Comparison of ENCODE assay signal across 8 cellular contexts in the genomic region with DNA sequence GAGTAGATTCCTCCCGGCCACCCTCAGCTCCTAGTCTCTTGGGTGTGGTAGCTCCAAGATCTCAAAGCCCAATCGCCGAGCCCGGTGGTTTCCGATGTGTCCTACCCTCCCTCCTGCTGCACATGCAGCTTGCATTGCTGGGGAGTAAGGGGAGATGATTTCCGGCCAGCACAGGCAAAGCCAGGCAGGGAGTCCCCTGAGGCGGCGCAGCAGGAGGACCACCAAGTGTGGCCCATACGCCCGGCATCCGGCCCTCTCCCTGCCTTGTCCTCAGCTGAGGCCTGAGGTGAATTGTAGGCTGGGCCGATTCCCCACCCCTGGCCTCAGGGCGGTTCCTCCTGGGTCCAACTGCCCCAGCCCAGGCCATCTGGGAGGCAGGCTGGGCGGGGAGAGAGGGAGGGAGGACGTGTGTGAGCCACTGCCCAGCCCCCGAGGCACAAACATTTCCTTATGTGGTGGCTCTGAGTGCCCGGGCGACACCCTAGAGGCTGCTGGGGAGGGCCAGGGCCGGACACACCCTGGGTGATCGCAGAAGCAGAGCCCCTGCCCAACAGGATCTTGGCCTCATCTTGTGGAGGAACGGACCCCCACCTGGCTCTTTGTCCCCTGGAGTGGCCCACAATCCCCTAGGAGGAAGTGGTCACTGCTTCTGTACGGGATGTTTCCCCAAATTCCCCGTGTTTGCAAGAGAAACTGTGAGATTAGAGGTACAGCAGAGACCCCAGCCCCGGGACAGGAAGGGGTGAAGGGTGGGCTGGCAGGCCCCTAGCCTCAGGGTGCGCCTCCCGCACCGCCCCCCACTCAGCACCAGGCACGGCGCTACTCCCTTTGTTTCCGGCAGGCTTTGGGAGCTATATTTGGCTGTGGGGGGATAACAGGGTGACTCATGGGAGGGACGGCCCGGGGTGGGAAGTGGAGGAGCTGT. TPM values are rescaled to one million over a fixed set of nuclear protein-coding genes. Genes with fewer than 3 reads are reported as not detected.
A peak's percentile ranks its signal among the peaks of the same experiment; 100 is the strongest.
DNase-seq lines count a peak whose midpoint lies in the region; ATAC-seq and TF ChIP-seq lines count a peak whose summit lies in the region.

No MANE protein-coding gene starts in this region.

- WGBS in liver, result 43% methylated on average over 32 of the region's 32 CpGs

- TF ChIP-seq CTCF in OCI-LY1 (IDR thresholded peaks at IDR 0.05; ENCODE audit: low read length) (no peak), liver (IDR thresholded peaks at IDR 0.05; ENCODE audit: low read depth, low read length, missing input control) (no peak)

- no peaks in the 10 kb centered on the region for H3K9me2 ChIP-seq in OCI-LY1 (ENCODE audit: low read depth, low read length)

- H4K20me1 ChIP-seq in OCI-LY1 (ENCODE audit: insufficient read depth, low read length), result no peaks in the 10 kb centered on the region

- H3F3A ChIP-seq in OCI-LY1 (ENCODE audit: insufficient read depth, low read length), result peaks cover 3% of the 10 kb centered on the region; the same call in 1 of the 2 replicates

- peaks cover 12% of the 10 kb centered on the region; the same call in 1 of the 2 replicates for H3K79me2 ChIP-seq in OCI-LY1 (ENCODE audit: insufficient read depth, low read length)

- TF ChIP-seq RAD21 in liver (IDR thresholded peaks at IDR 0.05), result peak in 1 of 2 donors; percentile 14

- H3K4me2 ChIP-seq in OCI-LY1 (ENCODE audit: low read length), result peak overlapping the region; percentile 96

- H3K27ac ChIP-seq in OCI-LY1 (ENCODE audit: low read depth, low read length, poor library complexity, severe bottlenecking) (peak overlapping the region; percentile 100), liver (ENCODE audit: low read depth in 1 of 2, low read length in 2 of 2) (peak overlapping the region; percentile 87 to 92), substantia nigra (ENCODE audit: low read depth, low read length, poor library complexity, severe bottlenecking) (peak overlapping the region; percentile 100)

- H3K9me3 ChIP-seq in OCI-LY1 (ENCODE audit: low read length) (no peaks in the 10 kb centered on the region), liver (ENCODE audit: control insufficient read depth in 4 of 4, low read length in 3 of 4) (no peaks in the 10 kb centered on the region)

- H3K4me3 ChIP-seq in OCI-LY1 (ENCODE audit: low read depth, low read length, poor library complexity, severe bottlenecking) (peak overlapping the region; percentile 92), liver (ENCODE audit: low read depth in 1 of 3, low read length in 3 of 3) (peak overlapping the region; percentile 4 to 28 (median 18))

- H3K27me3 ChIP-seq in OCI-LY1 (ENCODE audit: insufficient read depth, low read length), result no peaks in the 10 kb centered on the region
- no peaks in the 10 kb centered on the region for H3K27me3 ChIP-seq in liver (ENCODE audit: control insufficient read depth in 4 of 4, insufficient read depth in 4 of 4, low read length in 3 of 4)

- H3K4me1 ChIP-seq in OCI-LY1 (ENCODE audit: insufficient read depth, low read length, severe bottlenecking) (peaks cover 69% of the 10 kb centered on the region), liver (ENCODE audit: control insufficient read depth in 4 of 4, insufficient read depth in 4 of 4, low read length in 3 of 4) (peaks cover 0 to 10% (median 3%) of the 10 kb centered on the region in 4 donors)

- H2AFZ ChIP-seq in OCI-LY1 (ENCODE audit: low read length), result no peak overlapping the region

- ATAC-seq in GM18868 (IDR thresholded peaks at IDR 0.05; ENCODE audit: unreplicated experiment), result peak; percentile 37
- ATAC-seq in HG03097 (IDR thresholded peaks at IDR 0.05; ENCODE audit: low FRiP score, unreplicated experiment), result peak; percentile 44

- H3K36me3 ChIP-seq in OCI-LY1 (ENCODE audit: insufficient read depth, low read length), result peaks cover 18% of the 10 kb centered on the region; the same call in 1 of the 2 replicates
- H3K36me3 ChIP-seq in liver (ENCODE audit: control insufficient read depth in 4 of 4, insufficient read depth in 3 of 4, low read depth in 1 of 4, low read length in 3 of 4), result no peaks in the 10 kb centered on the region

- DNase-seq in AML-193 (lab: John Stamatoyannopoulos, UW) (peak; percentile 90 to 91), dermis blood vessel endothelial cell (peak; percentile 79), substantia nigra (lab: John Stamatoyannopoulos, UW) (peak; percentile 63 to 96 (median 87))
- no peak for DNase-seq in activated naive CD4-positive, alpha-beta T cell treated with Interleukin-2 at 50 U/mL for 16 hours

- H3K9ac ChIP-seq in OCI-LY1 (ENCODE audit: low read length) (peak overlapping the region; percentile 100), liver (ENCODE audit: low read depth in 1 of 2, low read length in 2 of 2) (peak overlapping the region in 1 of 2 donors; percentile 69)

TF ChIP-seq in liver, 16 proteins besides CTCF, POLR2A, EP300 and RAD21:
- no peak for TF ChIP-seq FOXA1 (IDR thresholded peaks at IDR 0.05)
- peak; percentile 68 to 72 for TF ChIP-seq JUND (IDR thresholded peaks at IDR 0.05)
- peak; percentile 54 for TF ChIP-seq NR2F2 (IDR thresholded peaks at IDR 0.05)
- TF ChIP-seq, protein P1, sequence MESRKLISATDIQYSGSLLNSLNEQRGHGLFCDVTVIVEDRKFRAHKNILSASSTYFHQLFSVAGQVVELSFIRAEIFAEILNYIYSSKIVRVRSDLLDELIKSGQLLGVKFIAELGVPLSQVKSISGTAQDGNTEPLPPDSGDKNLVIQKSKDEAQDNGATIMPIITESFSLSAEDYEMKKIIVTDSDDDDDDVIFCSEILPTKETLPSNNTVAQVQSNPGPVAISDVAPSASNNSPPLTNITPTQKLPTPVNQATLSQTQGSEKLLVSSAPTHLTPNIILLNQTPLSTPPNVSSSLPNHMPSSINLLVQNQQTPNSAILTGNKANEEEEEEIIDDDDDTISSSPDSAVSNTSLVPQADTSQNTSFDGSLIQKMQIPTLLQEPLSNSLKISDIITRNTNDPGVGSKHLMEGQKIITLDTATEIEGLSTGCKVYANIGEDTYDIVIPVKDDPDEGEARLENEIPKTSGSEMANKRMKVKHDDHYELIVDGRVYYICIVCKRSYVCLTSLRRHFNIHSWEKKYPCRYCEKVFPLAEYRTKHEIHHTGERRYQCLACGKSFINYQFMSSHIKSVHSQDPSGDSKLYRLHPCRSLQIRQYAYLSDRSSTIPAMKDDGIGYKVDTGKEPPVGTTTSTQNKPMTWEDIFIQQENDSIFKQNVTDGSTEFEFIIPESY (IDR thresholded peaks at IDR 0.05), result no peak
- TF ChIP-seq RXRA (IDR thresholded peaks at IDR 0.05), result peak in 1 of 2 donors; percentile 49
- TF ChIP-seq GABPA (IDR thresholded peaks at IDR 0.05 in 1 of 2, conservative IDR thresholded peaks at IDR 0.05 in 1 of 2), result no peak
- TF ChIP-seq HNF4G (IDR thresholded peaks at IDR 0.05), result no peak
- no peak for TF ChIP-seq FOXA2 (IDR thresholded peaks at IDR 0.05)
- peak; percentile 52 for TF ChIP-seq YY1 (IDR thresholded peaks at IDR 0.05)
- TF ChIP-seq SP1 (IDR thresholded peaks at IDR 0.05), result peak; percentile 64
- peak; percentile 67 for TF ChIP-seq TAF1 (conservative IDR thresholded peaks at IDR 0.05)

RNA-seq across cellular contexts. Expression of a gene that starts 41.9 kb away (rescaled TPM):
- total RNA-seq in dermis blood vessel endothelial cell (1,131 and 1,294 TPM in 2 replicates), liver (100 to 1,000 TPM; 201 to 422 TPM)
- 100 to 1,000 TPM; 310 to 523 TPM for polyA plus RNA-seq in liver
